8 cellular contexts compared by ENCODE assay signal in genomic region chr1:202184750-202185460, GRCh38. TPM values are rescaled to one million over a fixed set of nuclear protein-coding genes. Genes with fewer than 3 reads are reported as not detected.
DNase-seq lines count a peak whose midpoint lies in the region; ATAC-seq and TF ChIP-seq lines count a peak whose summit lies in the region.

No MANE protein-coding gene starts in this region.

- H3K9me2 ChIP-seq in SU-DHL-6 (replicated peaks; ENCODE audit: insufficient read depth, low read length), result no peaks in the 10 kb centered on the region

- no peaks in the 10 kb centered on the region for H3K4me1 ChIP-seq in aorta (ENCODE audit: control insufficient read depth in 1 of 2, insufficient read depth in 2 of 2, low read length in 2 of 2)

- H3K4me1 Mint-ChIP-seq in progenitor cell of endocrine pancreas (ENCODE audit: low read depth), result peaks cover 5% of the 10 kb centered on the region

- intact Hi-C loops in cardiac septum (cut with DNase I) (loop anchor here (5.0 kb wide), 1 partner anchor 532 kb away; no protein-coding TSS in a partner anchor), aorta (cut with DNase I) (loop anchor here (2.0 to 5.0 kb wide), 2 partner anchors 130 to 532 kb away; no protein-coding TSS in a partner anchor)

- H3F3A ChIP-seq in SU-DHL-6 (ENCODE audit: insufficient read depth), result no peaks in the 10 kb centered on the region

- H4K20me1 ChIP-seq in SU-DHL-6 (ENCODE audit: low read depth, low read length), result no peaks in the 10 kb centered on the region

- H3K4me3 ChIP-seq in SU-DHL-6 (ENCODE audit: insufficient read depth, low read length, poor library complexity, severe bottlenecking), result no peak overlapping the region
- H3K4me3 ChIP-seq in aorta (ENCODE audit: low read length in 2 of 2), result no peak overlapping the region

- no peak overlapping the region for H3K4me2 ChIP-seq in SU-DHL-6 (ENCODE audit: low read depth, low read length, poor library complexity, severe bottlenecking)

- peaks cover 22% of the 10 kb centered on the region for H3K27me3 Mint-ChIP-seq in progenitor cell of endocrine pancreas

- H3K36me3 Mint-ChIP-seq in progenitor cell of endocrine pancreas (ENCODE audit: insufficient read depth), result no peaks in the 10 kb centered on the region

- H3K36me3 ChIP-seq in SU-DHL-6 (ENCODE audit: low read length) (no peaks in the 10 kb centered on the region), aorta (ENCODE audit: control insufficient read depth in 1 of 2, insufficient read depth in 2 of 2, low read length in 1 of 2) (no peaks in the 10 kb centered on the region)

- H3K27ac Mint-ChIP-seq in progenitor cell of endocrine pancreas, result no peak overlapping the region

- H3K27ac ChIP-seq in SU-DHL-6 (ENCODE audit: low read depth, low read length), result no peak overlapping the region
- no peak overlapping the region for H3K27ac ChIP-seq in aorta (ENCODE audit: low read depth in 1 of 2, low read length in 2 of 2)

- H3K9me3 ChIP-seq in SU-DHL-6 (ENCODE audit: insufficient read depth, low read length) (no peaks in the 10 kb centered on the region), aorta (ENCODE audit: control insufficient read depth, low read length) (no peaks in the 10 kb centered on the region)

- ATAC-seq in aorta (ENCODE audit: low FRiP score), result peak; percentile 71

- peak; percentile 90 for TF ChIP-seq CTCF in SU-DHL-6 (IDR thresholded peaks at IDR 0.05; ENCODE audit: insufficient read depth, low read length, poor library complexity, severe bottlenecking)
- peak; percentile 91 for TF ChIP-seq CTCF in progenitor cell of endocrine pancreas (IDR thresholded peaks at IDR 0.05; ENCODE audit: unreplicated experiment)

- no peak overlapping the region for H3K9ac ChIP-seq in SU-DHL-6 (ENCODE audit: low read length)

- 4 to 9% methylated on average over 19 of the region's 19 CpGs for WGBS in aorta, 2 donors

- no peaks in the 10 kb centered on the region for H3K9me3 Mint-ChIP-seq in progenitor cell of endocrine pancreas (ENCODE audit: low read depth)

- no peaks in the 10 kb centered on the region for H3K79me2 ChIP-seq in SU-DHL-6 (ENCODE audit: insufficient read depth, low read length)

- H3K27me3 ChIP-seq in SU-DHL-6 (ENCODE audit: low read length) (no peaks in the 10 kb centered on the region), aorta (ENCODE audit: control insufficient read depth in 1 of 2, insufficient read depth in 2 of 2, low read length in 1 of 2) (no peaks in the 10 kb centered on the region)

- H3K4me3 Mint-ChIP-seq in progenitor cell of endocrine pancreas (ENCODE audit: low read depth), result no peak overlapping the region

- H2AFZ ChIP-seq in SU-DHL-6 (ENCODE audit: low read depth, low read length, severe bottlenecking), result no peak overlapping the region

- DNase-seq in SIG-M5 treated with dmso at 0.1 percent for 504 hours (lab: John Stamatoyannopoulos, UW; ENCODE audit: unreplicated experiment), result peak; percentile 88
- DNase-seq in SIG-M5 (lab: John Stamatoyannopoulos, UW), result no peak
- DNase-seq in NCI-H1105 (lab: John Stamatoyannopoulos, UW), result peak; percentile 89
- DNase-seq in activated naive CD8-positive, alpha-beta T cell treated with anti-CD3 and anti-CD28 coated beads, Interleukin-2, amount 50 U/mL, for 16 hours (ENCODE audit: low read depth, low spot score), result peak; percentile 26
- DNase-seq in cardiac septum (ENCODE audit: low spot score), result peak; percentile 85
- peak; percentile 85 for DNase-seq in progenitor cell of endocrine pancreas (ENCODE audit: low spot score, unreplicated experiment)
- DNase-seq in aorta, result peak; percentile 89 to 95

RNA-seq across cellular contexts. Expression of gene LGR6, which starts 8.7 kb away (rescaled TPM):
- total RNA-seq in cardiac septum, result 0.86 TPM
- total RNA-seq in progenitor cell of endocrine pancreas, result 0.47 and 0.50 TPM in 2 replicates
- 10 to 100 TPM; 31.7 to 35.6 TPM for total RNA-seq in aorta
- 10 to 100 TPM; 11.6 to 67.8 TPM for polyA plus RNA-seq in aorta

RNA-seq across cellular contexts. Expression of gene PTPN7, which starts 24.5 kb away (rescaled TPM):
- total RNA-seq in cardiac septum (1.2 TPM), progenitor cell of endocrine pancreas (not detected in 2 replicates), aorta (1 to 10 TPM; 3.4 to 5.7 TPM)
- 1 to 10 TPM in 1 of 2 donors, under 1 TPM in 1; 0.33 to 3.4 TPM for polyA plus RNA-seq in aorta

RNA-seq across cellular contexts. Expression of gene ARL8A, which starts 40.4 kb away (rescaled TPM):
- total RNA-seq in cardiac septum (74.5 TPM), progenitor cell of endocrine pancreas (43.7 and 57.2 TPM in 2 replicates), aorta (10 to 100 TPM; 66.3 to 87.7 TPM)
- polyA plus RNA-seq in aorta, result 10 to 100 TPM; 21.8 to 32.2 TPM

Comparison
In these comparisons a context has a peak if more than half of its experiments do, and no peak if none do; other contexts are left out.
1. RNA of gene LGR6, which starts 8.7 kb away (total RNA-seq): 31.7 to 35.6 TPM in aorta; 0.86 TPM in cardiac septum (single experiment) and 0.47 to 0.50 TPM in progenitor cell of endocrine pancreas; every median in the first group is over 10 times any median in the second.